ENCODE assay signal across 22 cellular contexts in the genomic region with DNA sequence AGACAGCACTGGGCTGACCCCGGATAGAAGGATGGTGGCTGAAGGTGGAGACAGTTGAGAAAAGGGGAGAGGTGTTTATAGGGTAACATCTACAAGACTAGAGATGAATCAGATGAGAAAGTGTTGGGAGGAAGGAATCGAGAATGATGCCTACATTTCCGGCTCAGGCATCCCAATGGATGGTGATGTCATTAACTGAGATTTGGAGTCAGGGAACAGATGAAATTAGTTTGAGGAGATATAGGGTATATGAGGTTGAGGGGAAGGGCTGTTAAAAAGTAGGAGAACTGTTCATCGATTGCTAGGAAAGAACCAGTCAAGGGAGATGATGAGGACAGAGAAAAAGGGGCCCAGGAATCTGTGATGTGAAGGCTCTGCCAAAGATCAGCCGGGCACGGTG.
"Had no signal": no experiment of that assay in that cellular context is flagged by ENCODE, and none has a peak within 500 bp of the region (broad histone marks: within the 10 kb centered on the region; RNA-seq: fewer than 3 reads in every experiment).

No MANE protein-coding gene starts in this region.

- H3K4me3 Mint-ChIP-seq: activated CD8-positive, alpha-beta T cell treated with anti-CD3 and anti-CD28 coated beads for 36 hours; activated T-cell treated with anti-CD3 and anti-CD28 coated beads, Interleukin-2, amount 50 U/mL, for 24 hours; memory B cell; stimulated activated memory B cell treated with anti-CD40 and anti-IgM and Interleukin-4, amounts not matched to agents 10 μg/mL and 1 μg/mL and 100 μg/mL, for 72 hours; type B pancreatic cell had no signal

- H3K27ac Mint-ChIP-seq: activated CD8-positive, alpha-beta T cell treated with anti-CD3 and anti-CD28 coated beads for 36 hours; activated T-helper 2 cell treated with anti-CD3 and anti-CD28 coated beads, Interferon-gamma antibody, Interleukin-2, Interleukin-4, amounts not matched to agents 10 μg/mL and 5 μg/mL and 100 μg/mL, durations not matched to agents 14 hours and 24 hours and 36 hours; memory B cell; stimulated activated memory B cell treated with anti-CD40 and anti-IgM and Interleukin-4, amounts not matched to agents 10 μg/mL and 1 μg/mL and 100 μg/mL, for 72 hours; type B pancreatic cell had no signal

- DNase-seq: activated CD4-positive, alpha-beta T cell treated with anti-CD3 and anti-CD28 coated beads for 1 hour; activated CD8-positive, alpha-beta T cell treated with anti-CD3 and anti-CD28 coated beads for 36 hours; activated naive CD4-positive, alpha-beta T cell; activated T-cell treated with anti-CD3 and anti-CD28 coated beads, Interleukin-2, amount 50 U/mL, for 24 hours; cortex of kidney; head of caudate nucleus; left colon; ovary; right cardiac atrium; SK-N-SH; stimulated activated CD4-positive, alpha-beta T cell treated with anti-CD3 and anti-CD28 coated beads, Interleukin-2, amount 100 ng/mL, for 24 hours had no signal

- FAIRE-seq: keratinocyte, TTC549 had no signal

- H3K9ac ChIP-seq: SK-N-SH had no signal

- H3K4me2 ChIP-seq: SK-N-SH had no signal

- H3K36me3 Mint-ChIP-seq: memory B cell; stimulated activated memory B cell treated with anti-CD40 and anti-IgM and Interleukin-4, amounts not matched to agents 10 μg/mL and 1 μg/mL and 100 μg/mL, for 72 hours; type B pancreatic cell had no signal

- H3K27ac ChIP-seq: epithelial cell of prostate, gastroesophageal sphincter, ovary, thoracic aorta, vagina had no signal

- H3K36me3 ChIP-seq: gastroesophageal sphincter, neutrophil, ovary, thoracic aorta, vagina had no signal

- H3K9me3 Mint-ChIP-seq: activated CD8-positive, alpha-beta T cell treated with anti-CD3 and anti-CD28 coated beads for 36 hours; activated T-cell treated with anti-CD3 and anti-CD28 coated beads, Interleukin-2, amount 50 U/mL, for 24 hours; activated T-helper 2 cell treated with anti-CD3 and anti-CD28 coated beads, Interferon-gamma antibody, Interleukin-2, Interleukin-4, amounts not matched to agents 10 μg/mL and 5 μg/mL and 100 μg/mL, durations not matched to agents 14 hours and 24 hours and 36 hours; memory B cell; stimulated activated memory B cell treated with anti-CD40 and anti-IgM and Interleukin-4, amounts not matched to agents 10 μg/mL and 1 μg/mL and 100 μg/mL, for 72 hours; type B pancreatic cell had no signal

- ATAC-seq: activated CD8-positive, alpha-beta T cell treated with anti-CD3 and anti-CD28 coated beads for 36 hours; gastroesophageal sphincter; left colon; right cardiac atrium; stimulated activated memory B cell treated with anti-CD40 and anti-IgM and Interleukin-4, amounts not matched to agents 10 μg/mL and 1 μg/mL and 100 μg/mL, for 72 hours had no signal

- H3K9me3 ChIP-seq: gastroesophageal sphincter, neutrophil, ovary, SK-N-SH, thoracic aorta, vagina had no signal

- H3K4me1 Mint-ChIP-seq: memory B cell; stimulated activated memory B cell treated with anti-CD40 and anti-IgM and Interleukin-4, amounts not matched to agents 10 μg/mL and 1 μg/mL and 100 μg/mL, for 72 hours had no signal

- H3K4me3 ChIP-seq: gastroesophageal sphincter, ovary, thoracic aorta, vagina had no signal

- H3K27me3 ChIP-seq: gastroesophageal sphincter, neutrophil, ovary, vagina had no signal

- H3K4me1 ChIP-seq: gastroesophageal sphincter, vagina had no signal

- H3K27me3 Mint-ChIP-seq: activated CD8-positive, alpha-beta T cell treated with anti-CD3 and anti-CD28 coated beads for 36 hours; activated T-cell treated with anti-CD3 and anti-CD28 coated beads, Interleukin-2, amount 50 U/mL, for 24 hours; stimulated activated memory B cell treated with anti-CD40 and anti-IgM and Interleukin-4, amounts not matched to agents 10 μg/mL and 1 μg/mL and 100 μg/mL, for 72 hours had no signal
